Comparison of ENCODE assay signal across 13 cellular contexts in the genomic region with DNA sequence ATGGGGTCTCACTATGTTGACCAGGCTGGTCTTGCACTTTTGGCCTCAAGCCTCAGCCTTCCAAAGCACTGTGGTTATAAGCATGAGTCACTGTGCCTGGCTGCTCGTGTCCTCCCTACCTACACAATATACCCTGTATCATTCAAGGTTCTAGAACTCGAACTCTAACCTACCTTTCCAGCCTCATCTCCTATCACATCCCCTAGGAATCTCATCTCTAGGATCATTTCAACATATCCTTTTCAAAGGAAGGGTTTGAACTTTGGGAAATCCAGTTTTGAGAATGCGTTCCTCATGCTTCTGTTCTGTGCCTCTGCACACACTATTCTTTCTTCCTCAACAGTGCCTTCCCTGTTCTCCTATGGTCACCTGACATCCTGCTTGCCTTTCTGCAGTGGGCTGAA.
A peak's percentile ranks its signal among the peaks of the same experiment; 100 is the strongest.
DNase-seq lines count a peak whose midpoint lies in the region; ATAC-seq, FAIRE-seq and TF ChIP-seq lines count a peak whose summit lies in the region.
"Had no signal": no experiment of that assay in that cellular context is flagged by ENCODE, and none has a peak within 500 bp of the region (broad histone marks: within the 10 kb centered on the region; RNA-seq: fewer than 3 reads in every experiment).

No MANE protein-coding gene starts in this region.

- CTCF ChIA-PET in A549 (lab: Yijun Ruan, JAX) (interaction anchor here (0.7 to 2.8 kb wide), 2 partner anchors 22 to 255 kb away, joined by 3 to 8 read pairs; no protein-coding TSS in a partner anchor), IMR-90 (lab: Yijun Ruan, JAX) (interaction anchor here (0.6 kb wide), 1 partner anchor 141 kb away, joined by 5 read pairs; no protein-coding TSS in a partner anchor)

- H4K91ac ChIP-seq in IMR-90 (ENCODE audit: insufficient read depth, low read depth, low read length): 0 out of 2 replicates have a peak overlapping the region, but pooled peaks have one; percentile 27

- H2BK120ac ChIP-seq in IMR-90 (ENCODE audit: low read depth, low read length): peak overlapping the region; percentile 25; the same call in 1 of the 2 replicates

- ATAC-seq in A549: peak; percentile 64 to 80; a peak in 4 of 6 replicates
- ATAC-seq in IMR-90 (ENCODE audit: low read depth): peak; percentile 63
- no peak for ATAC-seq in HG02973 (IDR thresholded peaks at IDR 0.05; ENCODE audit: unreplicated experiment)
- ATAC-seq: T-cell had no signal

- peaks cover 25% of the 10 kb centered on the region for H3K36me3 Mint-ChIP-seq in activated T-cell treated with anti-CD3 and anti-CD28 coated beads, Interleukin-2, amount 50 U/mL, for 24 hours (ENCODE audit: low read depth)

- H3K4me3 Mint-ChIP-seq in activated T-cell treated with anti-CD3 and anti-CD28 coated beads, Interleukin-2, amount 50 U/mL, for 24 hours: no peak overlapping the region
- H3K4me3 Mint-ChIP-seq: activated naive CD8-positive, alpha-beta T cell treated with anti-CD3 and anti-CD28 coated beads for 36 hours; T-cell had no signal

- no peaks in the 10 kb centered on the region for H3K27me3 ChIP-seq in IMR-90 (ENCODE audit: control insufficient read depth, insufficient read depth, low read length)
- H3K27me3 ChIP-seq: colonic mucosa had no signal

- BruUV-seq in IMR-90 (replicated peaks; lab: Mats Ljungman, UMichigan): no TSS peak

- H3K79me1 ChIP-seq in IMR-90 (ENCODE audit: low read depth in 1 of 2, low read length in 2 of 2): peaks cover 33 to 59% of the 10 kb centered on the region in 2 experiments

- no peak overlapping the region for H3K18ac ChIP-seq in IMR-90 (ENCODE audit: low read depth, low read length)

- H2AK5ac ChIP-seq in IMR-90 (ENCODE audit: low read depth, low read length): peak overlapping the region; percentile 78

- H4K5ac ChIP-seq in IMR-90 (ENCODE audit: low read depth, low read length): no peak overlapping the region

- TF ChIP-seq CTCF in A549 (IDR thresholded peaks at IDR 0.05) (no peak), IMR-90 (conservative IDR thresholded peaks at IDR 0.05; ENCODE audit: low read depth, low read length) (no peak)

- H3K36me3 ChIP-seq in IMR-90 (ENCODE audit: control insufficient read depth, insufficient read depth, low read length): no peaks in the 10 kb centered on the region
- H3K36me3 ChIP-seq: colonic mucosa, prostate gland had no signal

- in situ Hi-C loops in IMR-90 (cut with MboI; ENCODE audit: low sequenced_read_pairs): no loop called here

- dilution Hi-C loops in IMR-90 (cut with HindIII; ENCODE audit: low sequenced_read_pairs, unreplicated experiment): no loop called here

- WGBS in A549 (ENCODE audit: missing lambda C conversion rate): 40% methylated on average over 3 of the region's 3 CpGs
- WGBS in IMR-90 (ENCODE audit: extremely low coverage in 2 of 2, insufficient read length in 1 of 2), 2 experiments: no CpG with 5 or more reads among the region's 3 CpGs

- intact Hi-C loops in IMR-90 (cut with micrococcal nuclease): no loop called here

- no peak for TF ChIP-seq RAD21 in A549 (conservative IDR thresholded peaks at IDR 0.05 in 1 of 2, IDR thresholded peaks at IDR 0.05 in 1 of 2)
- no peak for TF ChIP-seq RAD21 in IMR-90 (IDR thresholded peaks at IDR 0.05; ENCODE audit: low read length)

- POLR2A ChIA-PET in A549 (lab: Yijun Ruan, JAX): no interaction called here
- POLR2A ChIA-PET in IMR-90 (lab: Charles Lee; ENCODE audit: unreplicated experiment): no interaction called here

- H3K4me2 ChIP-seq in A549 (peak overlapping the region; percentile 44), IMR-90 (ENCODE audit: low read depth, low read length) (no peak overlapping the region)

- H3K4ac ChIP-seq in IMR-90 (ENCODE audit: low read depth, low read length): 0 out of 2 replicates have a peak overlapping the region, but pooled peaks have one; percentile 21

- 0 out of 2 replicates have a peak overlapping the region, but pooled peaks have one; percentile 1 for H2BK20ac ChIP-seq in IMR-90 (ENCODE audit: low read depth, low read length)

- H3K27ac Mint-ChIP-seq in activated T-cell treated with anti-CD3 and anti-CD28 coated beads, Interleukin-2, amount 50 U/mL, for 24 hours: no peak overlapping the region
- H3K27ac Mint-ChIP-seq: activated naive CD8-positive, alpha-beta T cell treated with anti-CD3 and anti-CD28 coated beads for 36 hours; T-cell had no signal

- H3K4me1 ChIP-seq in A549 (peaks cover 28% of the 10 kb centered on the region), IMR-90 (ENCODE audit: control insufficient read depth, insufficient read depth, low read length) (peaks cover 6% of the 10 kb centered on the region)
- H3K4me1 ChIP-seq: colonic mucosa, prostate gland had no signal

- H3K4me3 ChIP-seq in A549: no peak overlapping the region
- H3K4me3 ChIP-seq in IMR-90 (ENCODE audit: insufficient read depth, low read depth, low read length): no peak overlapping the region
- H3K4me3 ChIP-seq: colonic mucosa, prostate gland had no signal

- peaks cover 16% of the 10 kb centered on the region for H4K20me1 ChIP-seq in IMR-90 (ENCODE audit: insufficient read depth, low read length)

- peak; percentile 13 for FAIRE-seq in A549 (lab: Jason Lieb, UNC)

- no peak for DNase-seq in A549 (ENCODE audit: low read depth in 1 of 2, low spot score in 1 of 2)
- DNase-seq in IMR-90: peak; percentile 51
- peak; percentile 57 for DNase-seq in amniotic epithelial cell (ENCODE audit: low read depth)
- peak; percentile 37 for DNase-seq in glomerular visceral epithelial cell (ENCODE audit: extremely low spot score)
- DNase-seq in OCI-M1 (lab: John Stamatoyannopoulos, UW): no peak
- DNase-seq in activated T-cell treated with anti-CD3 and anti-CD28 coated beads, Interleukin-2, amount 50 U/mL, for 24 hours: no peak
- no peak for DNase-seq in NCI-H2196 treated with DMSO at 0.1 percent for 48 hours (lab: John Stamatoyannopoulos, UW; ENCODE audit: unreplicated experiment)
- DNase-seq: activated CD4-positive, CD25-positive, alpha-beta regulatory T cell treated with anti-CD3 and anti-CD28 coated beads, Interleukin-2, amount 50 U/mL, for 72 hours; activated naive CD8-positive, alpha-beta T cell treated with anti-CD3 and anti-CD28 coated beads for 36 hours; T-cell had no signal

- no peak overlapping the region for H4K8ac ChIP-seq in IMR-90 (ENCODE audit: low read depth in 2 of 2, low read length in 2 of 2)

- no peak overlapping the region for H2AK9ac ChIP-seq in IMR-90 (replicated peaks; ENCODE audit: low read depth, low read length, poor library complexity)

- H3K56ac ChIP-seq in IMR-90 (ENCODE audit: extremely low read depth, insufficient read depth, low read length): no peak overlapping the region

- TF ChIP-seq POLR2A in A549 (IDR thresholded peaks at IDR 0.05; ENCODE audit: low read length) (no peak), IMR-90 (IDR thresholded peaks at IDR 0.05; ENCODE audit: low read depth, low read length) (no peak)

- H3K9me3 Mint-ChIP-seq in activated T-cell treated with anti-CD3 and anti-CD28 coated beads, Interleukin-2, amount 50 U/mL, for 24 hours: no peaks in the 10 kb centered on the region
- H3K9me3 Mint-ChIP-seq: activated naive CD8-positive, alpha-beta T cell treated with anti-CD3 and anti-CD28 coated beads for 36 hours; T-cell had no signal

- H3K27me3 Mint-ChIP-seq in activated T-cell treated with anti-CD3 and anti-CD28 coated beads, Interleukin-2, amount 50 U/mL, for 24 hours: no peaks in the 10 kb centered on the region
- H3K27me3 Mint-ChIP-seq: activated naive CD8-positive, alpha-beta T cell treated with anti-CD3 and anti-CD28 coated beads for 36 hours; T-cell had no signal

- H3K4me1 Mint-ChIP-seq in activated T-cell treated with anti-CD3 and anti-CD28 coated beads, Interleukin-2, amount 50 U/mL, for 24 hours (ENCODE audit: low read depth): peaks cover 24% of the 10 kb centered on the region

- peak overlapping the region in 1 of 2 experiments; percentile 59; a peak in 3 of 6 replicates for H3K27ac ChIP-seq in A549
- H3K27ac ChIP-seq in IMR-90 (ENCODE audit: insufficient read depth, low read length): no peak overlapping the region
- H3K27ac ChIP-seq: prostate gland had no signal

- H3K9me3 ChIP-seq in A549 (no peaks in the 10 kb centered on the region), IMR-90 (ENCODE audit: control insufficient read depth, insufficient read depth, low read length) (no peaks in the 10 kb centered on the region)
- H3K9me3 ChIP-seq: colonic mucosa, prostate gland had no signal

- 0 out of 2 replicates have a peak overlapping the region, but pooled peaks have one; percentile 14 for H3K14ac ChIP-seq in IMR-90 (replicated peaks; ENCODE audit: low read depth, low read length)

- no peak overlapping the region for H2AFZ ChIP-seq in IMR-90 (replicated peaks; ENCODE audit: low read length, poor library complexity)

- H3K9me1 ChIP-seq in IMR-90 (ENCODE audit: insufficient read depth, low read length): peaks cover 15% of the 10 kb centered on the region

- H2BK5ac ChIP-seq in IMR-90 (ENCODE audit: low read depth, low read length, poor library complexity, severe bottlenecking): no peak overlapping the region

- H2BK15ac ChIP-seq in IMR-90 (ENCODE audit: low read depth, low read length): no peak overlapping the region

- no peak for TF ChIP-seq EP300 in A549 (IDR thresholded peaks at IDR 0.05)

- no peak overlapping the region for H3K9ac ChIP-seq in IMR-90 (ENCODE audit: low read depth, low read length)

- no peak overlapping the region; the same call in 1 of the 2 replicates for H3K23ac ChIP-seq in IMR-90 (ENCODE audit: low read depth, low read length)

TF ChIP-seq in A549, 52 proteins besides CTCF, POLR2A, EP300 and RAD21 (continues in another document):
- 0 out of 2 replicates have a peak, but pooled peaks have one; percentile 19 for TF ChIP-seq MAX (IDR thresholded peaks at IDR 0.05)

TF ChIP-seq in IMR-90, 13 proteins besides CTCF, POLR2A, EP300 and RAD21 (continues in another document):
- TF ChIP-seq MAFK (IDR thresholded peaks at IDR 0.05; ENCODE audit: low read depth, low read length) (no peak), CEBPB (IDR thresholded peaks at IDR 0.05; ENCODE audit: low read depth, low read length) (no peak), MAZ (IDR thresholded peaks at IDR 0.05; ENCODE audit: borderline replicate concordance, low read depth, low read length) (no peak), BHLHE40 (IDR thresholded peaks at IDR 0.05; ENCODE audit: low read depth, low read length) (no peak), RCOR1 (IDR thresholded peaks at IDR 0.05; ENCODE audit: insufficient replicate concordance, low read length) (no peak), SMC3 (IDR thresholded peaks at IDR 0.05; ENCODE audit: low read depth, low read length) (no peak)
- TF ChIP-seq, protein P1, sequence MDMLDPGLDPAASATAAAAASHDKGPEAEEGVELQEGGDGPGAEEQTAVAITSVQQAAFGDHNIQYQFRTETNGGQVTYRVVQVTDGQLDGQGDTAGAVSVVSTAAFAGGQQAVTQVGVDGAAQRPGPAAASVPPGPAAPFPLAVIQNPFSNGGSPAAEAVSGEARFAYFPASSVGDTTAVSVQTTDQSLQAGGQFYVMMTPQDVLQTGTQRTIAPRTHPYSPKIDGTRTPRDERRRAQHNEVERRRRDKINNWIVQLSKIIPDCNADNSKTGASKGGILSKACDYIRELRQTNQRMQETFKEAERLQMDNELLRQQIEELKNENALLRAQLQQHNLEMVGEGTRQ (IDR thresholded peaks at IDR 0.05; ENCODE audit: low read depth, low read length): no peak

Comparison
In these comparisons a context has a peak if more than half of its experiments do, and no peak if none do; other contexts are left out.
1. DNase-seq: peak in IMR-90 (single experiment), amniotic epithelial cell (single experiment) and glomerular visceral epithelial cell (single experiment); none in A549 (0 of 2), OCI-M1 (single experiment), activated T-cell treated with anti-CD3 and anti-CD28 coated beads, Interleukin-2, amount 50 U/mL, for 24 hours (single experiment) and NCI-H2196 treated with DMSO at 0.1 percent for 48 hours (single experiment).